Comparison of ENCODE assay signal across 10 cellular contexts in the genomic region with DNA sequence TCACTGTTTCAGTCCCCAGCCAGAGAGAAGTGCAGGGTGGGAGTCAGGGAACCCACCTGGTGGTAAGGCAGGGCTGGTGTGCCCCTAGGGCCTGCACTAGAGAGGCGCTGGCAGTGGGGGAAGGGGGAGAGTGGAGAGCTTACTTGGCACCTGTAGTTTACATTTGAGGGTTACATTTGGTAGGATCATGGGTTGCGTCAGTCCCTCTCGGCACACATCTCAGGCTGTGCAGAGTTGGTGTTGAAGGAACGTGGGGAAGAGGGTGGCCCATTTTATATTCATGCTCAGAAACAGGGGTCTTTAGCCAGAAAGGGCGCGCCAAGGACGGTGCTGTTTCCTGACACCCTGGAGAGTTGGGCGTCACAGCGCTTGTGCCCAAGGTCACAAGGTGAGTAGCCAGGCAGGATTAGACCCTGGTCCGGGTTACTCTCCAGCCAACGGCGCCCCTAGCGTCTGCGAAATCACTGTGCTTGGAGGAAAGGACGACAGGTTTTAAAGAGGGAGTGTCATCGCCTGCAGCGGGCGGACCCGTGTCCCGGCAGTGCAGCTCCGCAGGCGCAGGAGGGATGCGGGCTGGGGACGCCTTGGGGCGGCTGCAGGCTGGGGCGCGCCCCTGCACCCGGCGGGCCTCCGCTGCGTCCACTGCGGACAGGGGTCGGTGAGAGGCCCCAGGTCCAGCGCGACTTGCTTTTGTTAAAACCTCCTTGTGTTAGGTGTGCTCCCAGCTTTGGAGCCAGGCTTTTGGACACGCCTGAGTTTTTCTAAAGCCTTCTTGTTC.
DNase-seq lines count a peak whose midpoint lies in the region; TF ChIP-seq lines count a peak whose summit lies in the region.
"Had no signal": no experiment of that assay in that cellular context is flagged by ENCODE, and none has a peak within 500 bp of the region (broad histone marks: within the 10 kb centered on the region; RNA-seq: fewer than 3 reads in every experiment).

No MANE protein-coding gene starts in this region.

- H3K36me3 ChIP-seq in ES-I3 (ENCODE audit: insufficient read depth, low read length) (no peaks in the 10 kb centered on the region), skeletal muscle satellite cell (ENCODE audit: insufficient read depth, low read length) (peaks cover 45% of the 10 kb centered on the region)

- H3K27me3 ChIP-seq in layer of hippocampus (ENCODE audit: control insufficient read depth, insufficient read depth, low read length) (no peaks in the 10 kb centered on the region), skeletal muscle satellite cell (ENCODE audit: control insufficient read depth, insufficient read depth, low read length) (no peaks in the 10 kb centered on the region)

- H3K9me3 ChIP-seq in ES-I3 (ENCODE audit: control insufficient read depth, insufficient read depth, low read length) = no peaks in the 10 kb centered on the region
- no peaks in the 10 kb centered on the region for H3K9me3 ChIP-seq in skeletal muscle satellite cell (replicated peaks; ENCODE audit: low read length)

- H3K9ac ChIP-seq in ES-I3 (ENCODE audit: low read depth, low read length) (peak overlapping the region; percentile 39), skeletal muscle satellite cell (ENCODE audit: low read depth, low read length) (peak overlapping the region; percentile 84)

- peak overlapping the region; percentile 33 for H3K27ac ChIP-seq in layer of hippocampus (ENCODE audit: low read depth, low read length)

- H3K4me3 ChIP-seq in epithelial cell of esophagus (ENCODE audit: low read length) = peak overlapping the region; percentile 8
- peak overlapping the region; percentile 28 for H3K4me3 ChIP-seq in skeletal muscle satellite cell (ENCODE audit: low read length)

- peaks cover 24% of the 10 kb centered on the region; the same call in 1 of the 2 replicates for H3K4me1 ChIP-seq in ES-I3 (ENCODE audit: insufficient read depth, low read length)
- H3K4me1 ChIP-seq in skeletal muscle satellite cell (ENCODE audit: control insufficient read depth, insufficient read depth, low read length) = peaks cover 48% of the 10 kb centered on the region

- TF ChIP-seq CTCF in epithelial cell of esophagus (IDR thresholded peaks at IDR 0.05; ENCODE audit: insufficient read depth, low read depth, low read length, missing control alignments) = peak; percentile 72

- H3K4me2 ChIP-seq in skeletal muscle satellite cell (ENCODE audit: low read length) = peak overlapping the region; percentile 33

- DNase-seq in epithelial cell of esophagus (ENCODE audit: low read depth) = peak; percentile 71
- DNase-seq in activated gamma-delta T cell (lab: John Stamatoyannopoulos, UW) = no peak
- no peak for DNase-seq in central memory CD4-positive, alpha-beta T cell
- DNase-seq in NCI-H82 treated with DMSO at 0.1 percent for 48 hours (lab: John Stamatoyannopoulos, UW; ENCODE audit: unreplicated experiment) = no peak
- no peak for DNase-seq in DMS114 treated with DMSO at 0.1 percent for 48 hours (lab: John Stamatoyannopoulos, UW; ENCODE audit: unreplicated experiment)
- DNase-seq: activated T-cell treated with anti-CD3 and anti-CD28 coated beads, Interleukin-2, amount 50 U/mL, for 72 hours; effector CD4-positive, alpha-beta T cell had no signal
